9 cellular contexts compared by ENCODE assay signal in the genomic region with DNA sequence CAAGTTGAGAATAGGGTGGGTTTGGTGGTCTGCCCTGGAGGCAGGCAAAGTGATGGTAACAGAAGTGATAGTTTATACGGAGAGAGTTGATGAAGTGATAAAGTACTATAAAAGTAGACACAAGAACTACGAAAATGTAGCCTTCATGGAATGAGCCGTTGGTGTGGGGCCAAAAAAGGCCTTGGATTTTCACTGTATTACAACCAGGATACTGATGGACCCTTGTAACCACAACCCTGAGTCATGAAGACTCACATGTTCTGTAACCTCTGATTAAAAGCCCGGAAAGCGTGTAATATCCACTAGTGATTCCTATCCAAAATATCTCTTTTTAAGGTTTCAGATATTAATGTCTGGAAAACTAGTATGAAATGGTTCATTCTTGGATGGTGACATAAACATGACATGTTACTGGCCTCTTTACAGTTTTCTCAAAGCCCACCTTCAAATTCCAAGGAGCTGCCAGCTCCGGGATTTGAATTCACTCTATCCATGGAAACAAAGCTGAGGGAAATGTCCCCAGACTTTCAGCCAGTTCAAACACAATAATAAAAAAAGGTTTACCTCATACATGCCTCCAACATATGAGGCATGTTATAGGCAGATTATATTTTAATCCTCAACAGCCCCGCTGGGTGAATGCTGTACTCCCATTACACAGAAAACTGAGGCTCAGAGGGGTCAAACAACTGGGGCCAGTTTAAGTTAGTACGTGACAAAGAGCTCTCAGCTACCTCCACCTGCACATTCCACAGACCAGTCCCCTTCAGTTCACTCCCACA. TPM values are rescaled to one million over a fixed set of nuclear protein-coding genes. Genes with fewer than 3 reads are reported as not detected.
DNase-seq lines count a peak whose midpoint lies in the region; ATAC-seq lines count a peak whose summit lies in the region.
"Had no signal": no experiment of that assay in that cellular context is flagged by ENCODE, and none has a peak within 500 bp of the region (broad histone marks: within the 10 kb centered on the region; RNA-seq: fewer than 3 reads in every experiment).

No MANE protein-coding gene starts in this region.

- peaks cover 63% of the 10 kb centered on the region for H3K27me3 Mint-ChIP-seq in activated naive CD4-positive, alpha-beta T cell treated with anti-CD3 and anti-CD28 coated beads, Interleukin-2, amount 10 ng/mL, durations not matched to agents 7 days and 5 days
- peaks cover 8 to 17% of the 10 kb centered on the region in 2 donors for H3K27me3 Mint-ChIP-seq in T-cell

- peaks cover 1% of the 10 kb centered on the region for H3K36me3 Mint-ChIP-seq in activated naive CD4-positive, alpha-beta T cell treated with anti-CD3 and anti-CD28 coated beads, Interleukin-2, amount 10 ng/mL, durations not matched to agents 7 days and 5 days
- no peaks in the 10 kb centered on the region for H3K36me3 Mint-ChIP-seq in T-cell

- no peak for ATAC-seq in T-cell (replicated peaks in 1 of 4)

- H3K4me3 Mint-ChIP-seq in activated naive CD4-positive, alpha-beta T cell treated with anti-CD3 and anti-CD28 coated beads, Interleukin-2, amount 10 ng/mL, durations not matched to agents 7 days and 5 days: peak overlapping the region; percentile 94
- peak overlapping the region; percentile 62 to 89 (median 68) for H3K4me3 Mint-ChIP-seq in T-cell

- CTCF ChIA-PET in activated naive CD4-positive, alpha-beta T cell treated with anti-CD3 and anti-CD28 coated beads, Interleukin-2, amount 10 ng/mL, durations not matched to agents 7 days and 5 days (lab: Charles Lee): interaction anchor here (0.7 to 6.7 kb wide), 6 partner anchors 7 to 303 kb away, joined by 3 to 69 read pairs (median 22); a partner anchor contains a TSS
- CTCF ChIA-PET in T-cell (lab: Charles Lee): interaction anchor here in 1 of 2 donors (2.8 to 4.2 kb wide), 2 partner anchors 302 to 347 kb away, joined by 15 to 25 read pairs; a partner anchor contains a TSS

- H3K4me1 Mint-ChIP-seq in activated naive CD4-positive, alpha-beta T cell treated with anti-CD3 and anti-CD28 coated beads, Interleukin-2, amount 10 ng/mL, durations not matched to agents 7 days and 5 days: peaks cover 30% of the 10 kb centered on the region
- peaks cover 13 to 19% (median 17%) of the 10 kb centered on the region in 3 donors for H3K4me1 Mint-ChIP-seq in T-cell

- no peaks in the 10 kb centered on the region for H3K9me3 Mint-ChIP-seq in activated naive CD4-positive, alpha-beta T cell treated with anti-CD3 and anti-CD28 coated beads, Interleukin-2, amount 10 ng/mL, durations not matched to agents 7 days and 5 days
- H3K9me3 Mint-ChIP-seq in T-cell: no peaks in the 10 kb centered on the region

- POLR2A ChIA-PET in T-cell (lab: Charles Lee): no interaction called here

- no peak for DNase-seq in activated naive CD4-positive, alpha-beta T cell treated with anti-CD3 and anti-CD28 coated beads, Interleukin-2, amount 10 ng/mL, durations not matched to agents 7 days and 5 days
- DNase-seq in activated naive CD4-positive, alpha-beta T cell (lab: John Stamatoyannopoulos, UW): no peak
- DNase-seq in T-cell: no peak
- DNase-seq in fibroblast of peridontal ligament (ENCODE audit: extremely low read depth): peak; percentile 98
- DNase-seq in stromal cell of bone marrow (ENCODE audit: low read depth): peak; percentile 96
- no peak for DNase-seq in NCI-H82 (lab: John Stamatoyannopoulos, UW)
- DNase-seq in GM19240 (ENCODE audit: insufficient read length, low spot score): no peak
- no peak for DNase-seq in stimulated activated CD4-positive, alpha-beta T cell treated with anti-CD3 and anti-CD28 coated beads, Interleukin-12 subunit alpha, Interleukin-12 subunit beta, amount 100 ng/mL, for 4 hours
- DNase-seq: NCI-H1436 had no signal

- peak overlapping the region; percentile 28 for H3K27ac Mint-ChIP-seq in activated naive CD4-positive, alpha-beta T cell treated with anti-CD3 and anti-CD28 coated beads, Interleukin-2, amount 10 ng/mL, durations not matched to agents 7 days and 5 days
- H3K27ac Mint-ChIP-seq in T-cell: no peak overlapping the region

RNA-seq across cellular contexts. Expression of a gene that starts 55.4 kb away (rescaled TPM):
- total RNA-seq in T-cell: 10 to 100 TPM; 12.0 to 24.2 (median 22.3) TPM

RNA-seq across cellular contexts. Expression of a gene that starts 55.5 kb away (rescaled TPM):
- total RNA-seq in T-cell: 10 to 100 TPM; 16.6 to 21.1 (median 19.3) TPM

Comparison
In these comparisons a context has a peak if more than half of its experiments do, and no peak if none do; other contexts are left out.
1. DNase-seq: peak in fibroblast of peridontal ligament (single experiment) and stromal cell of bone marrow (single experiment); none in activated naive CD4-positive, alpha-beta T cell treated with anti-CD3 and anti-CD28 coated beads, Interleukin-2, amount 10 ng/mL, durations not matched to agents 7 days and 5 days (single experiment), activated naive CD4-positive, alpha-beta T cell (0 of 4), T-cell (0 of 34), NCI-H82 (single experiment), GM19240 (single experiment) and stimulated activated CD4-positive, alpha-beta T cell treated with anti-CD3 and anti-CD28 coated beads, Interleukin-12 subunit alpha, Interleukin-12 subunit beta, amount 100 ng/mL, for 4 hours (single experiment).